29 cellular contexts compared by ENCODE assay signal in genomic region chr4:145058256-145058655, GRCh38.
"Had no signal": no experiment of that assay in that cellular context is flagged by ENCODE, and none has a peak within 500 bp of the region (broad histone marks: within the 10 kb centered on the region; RNA-seq: fewer than 3 reads in every experiment).

No MANE protein-coding gene starts in this region.

- H3K4me3 ChIP-seq: ascending aorta, Peyer's patch, SJSA1 had no signal

- H3K27me3 Mint-ChIP-seq: activated CD4-positive, alpha-beta T cell treated with anti-CD3 and anti-CD28 coated beads, Interleukin-2, amount 10 ng/mL, durations not matched to agents 24 days and 14 days; activated CD8-positive, alpha-beta memory T cell treated with anti-CD3 and anti-CD28 coated beads, Interleukin-2, amount 10 ng/mL, durations not matched to agents 7 days and 5 days; activated naive CD8-positive, alpha-beta T cell treated with anti-CD3 and anti-CD28 coated beads, Interleukin-2, amount 50 U/mL, for 24 hours; activated T-cell treated with anti-CD3 and anti-CD28 coated beads, Interleukin-2, amount 50 U/mL, for 24 hours; IgD-negative memory B cell had no signal

- H3K27ac ChIP-seq: ascending aorta, brain microvascular endothelial cell, Peyer's patch, RWPE1, SJSA1 had no signal

- H3K9me3 ChIP-seq: ascending aorta, Peyer's patch, SJSA1 had no signal

- DNase-seq: activated CD4-positive, alpha-beta T cell treated with anti-CD3 and anti-CD28 coated beads for 1 hour; activated CD4-positive, alpha-beta T cell treated with anti-CD3 and anti-CD28 coated beads, Interleukin-2, amount 10 ng/mL, durations not matched to agents 24 days and 14 days; activated CD4-positive, alpha-beta T cell treated with anti-CD3 and anti-CD28 coated beads, Interleukin-2, amount 50 U/mL, for 48 hours; activated CD8-positive, alpha-beta memory T cell treated with anti-CD3 and anti-CD28 coated beads, Interleukin-2, amount 10 ng/mL, durations not matched to agents 7 days and 5 days; activated effector memory CD4-positive, alpha-beta T cell treated with anti-CD3 and anti-CD28 coated beads, Interleukin-2, amount 50 U/mL, for 16 hours; activated naive CD4-positive, alpha-beta T cell treated with Interleukin-2 at 50 U/mL for 16 hours; activated naive CD8-positive, alpha-beta T cell treated with anti-CD3 and anti-CD28 coated beads, Interleukin-2, amount 50 U/mL, for 24 hours; activated T-cell treated with anti-CD3 and anti-CD28 coated beads, Interleukin-2, amount 50 U/mL, for 24 hours; amniotic stem cell; brain microvascular endothelial cell; cerebellar nuclear complex; KG1; NCI-H1092; NCI-H1417; NCI-H1930; NCI-H2171; NCI-H226; NCI-H69; Peyer's patch; Right ventricle myocardium superior; T-helper 9 cell had no signal

- H3K4me3 Mint-ChIP-seq: activated CD4-positive, alpha-beta T cell treated with anti-CD3 and anti-CD28 coated beads, Interleukin-2, amount 10 ng/mL, durations not matched to agents 24 days and 14 days; activated CD8-positive, alpha-beta memory T cell treated with anti-CD3 and anti-CD28 coated beads, Interleukin-2, amount 10 ng/mL, durations not matched to agents 7 days and 5 days; activated naive CD8-positive, alpha-beta T cell treated with anti-CD3 and anti-CD28 coated beads, Interleukin-2, amount 50 U/mL, for 24 hours; activated T-cell treated with anti-CD3 and anti-CD28 coated beads, Interleukin-2, amount 50 U/mL, for 24 hours; IgD-negative memory B cell; T-helper 1 cell treated with Interleukin-12 subunit alpha and Interleukin-12 subunit beta and Interleukin-4 antibody, amounts not matched to agents 30 μg/mL and 1 μg/mL, for 36 hours; WTC11 had no signal

- H3K36me3 ChIP-seq: ascending aorta, brain microvascular endothelial cell, Peyer's patch had no signal

- ATAC-seq: activated CD8-positive, alpha-beta memory T cell treated with anti-CD3 and anti-CD28 coated beads, Interleukin-2, amount 10 ng/mL, durations not matched to agents 7 days and 5 days; activated naive CD4-positive, alpha-beta T cell treated with anti-CD3 and anti-CD28 coated beads, Interleukin-2, amount 50 U/mL, for 72 hours; activated naive CD8-positive, alpha-beta T cell treated with anti-CD3 and anti-CD28 coated beads, Interleukin-2, amount 50 U/mL, for 24 hours; SK-N-SH treated with all-trans-retinoic acid at 6 μM for 48 hours; WTC11 had no signal

- H3K36me3 Mint-ChIP-seq: activated naive CD4-positive, alpha-beta T cell treated with anti-CD3 and anti-CD28 coated beads, Interleukin-2, amount 50 U/mL, for 72 hours had no signal

- H3K4me1 ChIP-seq: ascending aorta, Peyer's patch, SJSA1 had no signal

- H3K27me3 ChIP-seq: ascending aorta, brain microvascular endothelial cell, Peyer's patch, SJSA1 had no signal

- H3K9me3 Mint-ChIP-seq: activated CD4-positive, alpha-beta T cell treated with anti-CD3 and anti-CD28 coated beads, Interleukin-2, amount 10 ng/mL, durations not matched to agents 24 days and 14 days; activated naive CD4-positive, alpha-beta T cell treated with anti-CD3 and anti-CD28 coated beads, Interleukin-2, amount 50 U/mL, for 72 hours; activated naive CD8-positive, alpha-beta T cell treated with anti-CD3 and anti-CD28 coated beads, Interleukin-2, amount 50 U/mL, for 24 hours; activated T-cell treated with anti-CD3 and anti-CD28 coated beads, Interleukin-2, amount 50 U/mL, for 24 hours; IgD-negative memory B cell; T-helper 1 cell treated with Interleukin-12 subunit alpha and Interleukin-12 subunit beta and Interleukin-4 antibody, amounts not matched to agents 30 μg/mL and 1 μg/mL, for 36 hours had no signal

- H3K27ac Mint-ChIP-seq: activated CD4-positive, alpha-beta T cell treated with anti-CD3 and anti-CD28 coated beads, Interleukin-2, amount 10 ng/mL, durations not matched to agents 24 days and 14 days; activated CD8-positive, alpha-beta memory T cell treated with anti-CD3 and anti-CD28 coated beads, Interleukin-2, amount 10 ng/mL, durations not matched to agents 7 days and 5 days; activated naive CD4-positive, alpha-beta T cell treated with anti-CD3 and anti-CD28 coated beads, Interleukin-2, amount 50 U/mL, for 72 hours; activated naive CD8-positive, alpha-beta T cell treated with anti-CD3 and anti-CD28 coated beads, Interleukin-2, amount 50 U/mL, for 24 hours; activated T-cell treated with anti-CD3 and anti-CD28 coated beads, Interleukin-2, amount 50 U/mL, for 24 hours; IgD-negative memory B cell; T-helper 1 cell treated with Interleukin-12 subunit alpha and Interleukin-12 subunit beta and Interleukin-4 antibody, amounts not matched to agents 30 μg/mL and 1 μg/mL, for 36 hours; WTC11 had no signal
